ENCODE assay signal across 8 cellular contexts in the genomic region with DNA sequence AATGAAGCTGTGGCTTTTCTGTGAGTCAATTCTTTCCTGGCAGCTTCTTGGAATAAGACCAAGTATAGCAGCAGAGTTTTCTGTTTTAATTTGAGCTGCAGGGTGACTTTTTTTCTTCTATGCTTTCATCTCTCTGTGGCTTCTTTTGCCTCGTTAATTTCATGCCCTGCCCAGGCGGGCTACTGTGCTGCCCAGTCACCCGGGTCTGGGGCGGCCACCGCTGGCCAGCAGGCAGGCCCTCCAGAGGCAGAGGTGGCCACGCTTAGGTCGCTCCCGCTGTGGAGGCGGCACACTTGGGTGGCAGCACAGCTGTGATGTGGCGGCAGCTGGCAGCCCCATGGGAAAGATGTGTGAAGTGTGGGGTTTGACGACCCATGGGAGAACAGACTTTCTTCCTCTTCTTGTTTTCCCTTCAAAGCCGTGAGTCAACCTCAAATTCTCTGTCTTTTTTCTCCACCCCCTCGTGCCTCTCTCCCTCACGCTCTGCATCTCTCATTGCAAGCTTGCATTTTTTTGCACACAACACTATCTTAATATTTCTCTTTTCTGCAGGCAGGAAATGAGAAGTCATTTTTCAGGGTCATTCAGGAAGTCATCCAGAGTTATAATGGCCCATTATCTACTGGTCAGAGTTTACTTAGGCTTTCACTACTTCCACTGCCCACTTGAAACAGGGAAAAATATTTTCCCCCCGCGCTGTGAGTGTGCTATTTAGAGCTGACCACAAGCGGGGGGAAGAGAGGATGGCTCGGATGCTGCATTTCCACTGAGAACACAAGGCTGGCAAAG.
A peak's percentile ranks its signal among the peaks of the same experiment; 100 is the strongest.
DNase-seq lines count a peak whose midpoint lies in the region; ATAC-seq, FAIRE-seq and TF ChIP-seq lines count a peak whose summit lies in the region.

No MANE protein-coding gene starts in this region.

- POLR2A ChIA-PET in A549 (lab: Yijun Ruan, JAX) = no interaction called here

- ATAC-seq in A549 (peak; percentile 40 to 58; a peak in 3 of 6 replicates), GM18499 (IDR thresholded peaks at IDR 0.05; ENCODE audit: insufficient read depth, unreplicated experiment) (peak; percentile 64), HG02852 (IDR thresholded peaks at IDR 0.05; ENCODE audit: unreplicated experiment) (peak; percentile 65), psoas muscle (peak; percentile 61 to 65 (median 62)), HG02840 (IDR thresholded peaks at IDR 0.05; ENCODE audit: low FRiP score, unreplicated experiment) (no peak)

- no peaks in the 10 kb centered on the region for H3K36me3 ChIP-seq in psoas muscle (ENCODE audit: insufficient read depth in 1 of 2, low read depth in 1 of 2)

- no peaks in the 10 kb centered on the region for H3K27me3 ChIP-seq in psoas muscle (ENCODE audit: insufficient read depth in 3 of 3, low read length in 2 of 3)

- H3K4me2 ChIP-seq in A549 = peak overlapping the region; percentile 43

- DNase-seq in A549 (ENCODE audit: low read depth in 1 of 2, low spot score in 1 of 2) (no peak), RKO (ENCODE audit: low spot score) (peak; percentile 9), epithelial cell of proximal tubule (ENCODE audit: low read depth) (peak; percentile 76), psoas muscle (no peak)
- DNase-seq in stimulated activated naive CD4-positive, alpha-beta T cell treated with Interleukin-2 at 50 U/mL for 16 hours (lab: John Stamatoyannopoulos, UW) = no peak

- TF ChIP-seq CTCF in A549 (IDR thresholded peaks at IDR 0.05) = no peak
- no peak for TF ChIP-seq CTCF in epithelial cell of proximal tubule (conservative IDR thresholded peaks at IDR 0.05; ENCODE audit: low read depth, low read length)
- TF ChIP-seq CTCF in psoas muscle (IDR thresholded peaks at IDR 0.05) = no peak

- no peak for FAIRE-seq in A549 (lab: Jason Lieb, UNC)

- H3K27ac ChIP-seq in A549 (peak overlapping the region; percentile 23 to 83; a peak in 5 of 6 replicates), psoas muscle (peak overlapping the region; percentile 60)

- WGBS in A549 (ENCODE audit: missing lambda C conversion rate) = 75% methylated on average over 18 of the region's 18 CpGs
- WGBS in psoas muscle, 3 donors = 29 to 42% (median 38%) methylated on average over 18 of the region's 18 CpGs

- CTCF ChIA-PET in A549 (lab: Yijun Ruan, JAX) = interaction anchor here (0.7 to 1.5 kb wide), 7 partner anchors 14 to 313 kb away, joined by 3 to 4 read pairs (median 3); no protein-coding TSS in a partner anchor

- no peaks in the 10 kb centered on the region for H3K9me3 ChIP-seq in A549
- no peaks in the 10 kb centered on the region for H3K9me3 ChIP-seq in psoas muscle

- H3K4me1 ChIP-seq in A549 (peaks cover 66% of the 10 kb centered on the region), psoas muscle (peaks cover 27% of the 10 kb centered on the region)

- no peak for TF ChIP-seq EP300 in A549 (IDR thresholded peaks at IDR 0.05)

- H3K4me3 ChIP-seq in A549 = no peak overlapping the region
- peak overlapping the region; percentile 33 for H3K4me3 ChIP-seq in epithelial cell of proximal tubule (ENCODE audit: low read depth, low read length)
- no peak overlapping the region for H3K4me3 ChIP-seq in psoas muscle

- TF ChIP-seq POLR2A in A549 (IDR thresholded peaks at IDR 0.05; ENCODE audit: low read length) = no peak

- intact Hi-C loops in psoas muscle (cut with DNase I) = no loop called here

- no peak for TF ChIP-seq RAD21 in A549 (conservative IDR thresholded peaks at IDR 0.05 in 1 of 2, IDR thresholded peaks at IDR 0.05 in 1 of 2)

TF ChIP-seq in A549, 52 proteins besides CTCF, POLR2A, EP300 and RAD21:
- TF ChIP-seq MAFK (IDR thresholded peaks at IDR 0.05; ENCODE audit: partially characterized antibody) (peak; percentile 78), EHF (CRISPR knock-in tag; IDR thresholded peaks at IDR 0.05) (no peak)

Comparison
In these comparisons a context has a peak if more than half of its experiments do, and no peak if none do; other contexts are left out.
1. DNase-seq: peak in RKO (single experiment) and epithelial cell of proximal tubule (single experiment); none in A549 (0 of 2), psoas muscle (0 of 2) and stimulated activated naive CD4-positive, alpha-beta T cell treated with Interleukin-2 at 50 U/mL for 16 hours (single experiment).